Comparison of ENCODE assay signal across 15 cellular contexts in genomic region chr17:40145476-40145875, GRCh38. TPM values are rescaled to one million over a fixed set of nuclear protein-coding genes. Genes with fewer than 3 reads are reported as not detected.
DNase-seq lines count a peak whose midpoint lies in the region; ATAC-seq, FAIRE-seq and TF ChIP-seq lines count a peak whose summit lies in the region.
"Had no signal": no experiment of that assay in that cellular context is flagged by ENCODE, and none has a peak within 500 bp of the region (broad histone marks: within the 10 kb centered on the region; RNA-seq: fewer than 3 reads in every experiment).

No MANE protein-coding gene starts in this region.

- no peak for DNase-seq in activated CD4-positive, alpha-beta T cell treated with anti-CD3 and anti-CD28 coated beads for 36 hours
- no peak for DNase-seq in activated CD4-positive, alpha-beta T cell treated with anti-CD3 and anti-CD28 coated beads, Interleukin-2, amount 50 U/mL, for 4 hours
- no peak for DNase-seq in astrocyte (ENCODE audit: low read depth)
- no peak for DNase-seq in progenitor cell of endocrine pancreas (ENCODE audit: low spot score, unreplicated experiment)
- DNase-seq in activated CD8-positive, alpha-beta memory T cell treated with anti-CD3 and anti-CD28 coated beads, Interleukin-2, amount 50 U/mL, for 48 hours = no peak
- no peak for DNase-seq in DMS79 treated with DMSO at 0.1 percent for 48 hours (lab: John Stamatoyannopoulos, UW)
- DNase-seq in stimulated activated CD4-positive, alpha-beta T cell treated with anti-CD3 and anti-CD28 coated beads, Interleukin-4, amount 100 ng/mL, for 24 hours = no peak
- DNase-seq: Caco-2; CD8-positive, alpha-beta memory T cell; GF-D8; H7 had no signal

- peaks cover 42% of the 10 kb centered on the region for H4K20me1 ChIP-seq in astrocyte (ENCODE audit: insufficient read depth, low read length)

- no peaks in the 10 kb centered on the region for H3K27me3 Mint-ChIP-seq in activated CD4-positive, alpha-beta T cell treated with anti-CD3 and anti-CD28 coated beads for 36 hours
- no peaks in the 10 kb centered on the region for H3K27me3 Mint-ChIP-seq in astrocyte (ENCODE audit: low read depth, unreplicated experiment)
- H3K27me3 Mint-ChIP-seq in progenitor cell of endocrine pancreas = no peaks in the 10 kb centered on the region

- POLR2A ChIA-PET in activated CD4-positive, alpha-beta T cell treated with anti-CD3 and anti-CD28 coated beads for 36 hours (lab: Charles Lee) = no interaction called here
- POLR2A ChIA-PET in HEK293 (lab: Yijun Ruan, JAX) = interaction anchor here (0.6 kb wide), 2 partner anchors 80 to 106 kb away, joined by 3 read pairs; no protein-coding TSS in a partner anchor

- H3K4me3 ChIP-seq in HEK293 (ENCODE audit: low read depth, low read length) (no peak overlapping the region), astrocyte (ENCODE audit: insufficient read depth, low read depth, low read length) (no peak overlapping the region)

- peak overlapping the region; percentile 39 for H3K27ac Mint-ChIP-seq in activated CD4-positive, alpha-beta T cell treated with anti-CD3 and anti-CD28 coated beads for 36 hours
- H3K27ac Mint-ChIP-seq in astrocyte (ENCODE audit: unreplicated experiment) (peak overlapping the region; percentile 26), progenitor cell of endocrine pancreas (peak overlapping the region; percentile 49)
- H3K27ac Mint-ChIP-seq: CD14-positive monocyte had no signal

- no peak overlapping the region for H3K9ac ChIP-seq in astrocyte (ENCODE audit: low read length)

- H3K4me3 Mint-ChIP-seq in activated CD4-positive, alpha-beta T cell treated with anti-CD3 and anti-CD28 coated beads for 36 hours = no peak overlapping the region
- no peak overlapping the region for H3K4me3 Mint-ChIP-seq in astrocyte (ENCODE audit: unreplicated experiment)
- H3K4me3 Mint-ChIP-seq in progenitor cell of endocrine pancreas (ENCODE audit: low read depth) = no peak overlapping the region
- H3K4me3 Mint-ChIP-seq: CD14-positive monocyte had no signal

- peaks cover 78 to 86% of the 10 kb centered on the region in 2 experiments for H3K36me3 ChIP-seq in HEK293 (ENCODE audit: control insufficient read depth in 2 of 2, insufficient read depth in 1 of 2, low read length in 2 of 2)
- peaks cover 27% of the 10 kb centered on the region for H3K36me3 ChIP-seq in astrocyte (ENCODE audit: insufficient read depth, low read length)

- no peak for FAIRE-seq in astrocyte (lab: Jason Lieb, UNC)
- FAIRE-seq: GM19239 had no signal

- H3K9me3 Mint-ChIP-seq in activated CD4-positive, alpha-beta T cell treated with anti-CD3 and anti-CD28 coated beads for 36 hours (ENCODE audit: low read depth) = no peaks in the 10 kb centered on the region
- H3K9me3 Mint-ChIP-seq in astrocyte (ENCODE audit: unreplicated experiment) (no peaks in the 10 kb centered on the region), progenitor cell of endocrine pancreas (ENCODE audit: low read depth) (no peaks in the 10 kb centered on the region)
- H3K9me3 Mint-ChIP-seq: CD14-positive monocyte; CD8-positive, alpha-beta memory T cell had no signal

- no peak for ATAC-seq in activated CD4-positive, alpha-beta T cell treated with anti-CD3 and anti-CD28 coated beads for 36 hours

- no peaks in the 10 kb centered on the region for H3K27me3 ChIP-seq in astrocyte (ENCODE audit: insufficient read depth, low read length)

- H3K27ac ChIP-seq in HEK293 (ENCODE audit: extremely low read depth, low read depth, low read length) (no peak overlapping the region), astrocyte (ENCODE audit: low read depth, low read length) (no peak overlapping the region)
- H3K27ac ChIP-seq: 22Rv1 had no signal

- H3K79me2 ChIP-seq in astrocyte (ENCODE audit: insufficient read depth, low read length) = peaks cover 63% of the 10 kb centered on the region

- H3K4me2 ChIP-seq in astrocyte (ENCODE audit: low read length) = no peak overlapping the region

- H3K4me1 Mint-ChIP-seq in activated CD4-positive, alpha-beta T cell treated with anti-CD3 and anti-CD28 coated beads for 36 hours = peaks cover 53% of the 10 kb centered on the region
- H3K4me1 Mint-ChIP-seq in astrocyte (ENCODE audit: low read depth, unreplicated experiment) (peaks cover 9% of the 10 kb centered on the region), progenitor cell of endocrine pancreas (ENCODE audit: low read depth) (peaks cover 9% of the 10 kb centered on the region)

- no peaks in the 10 kb centered on the region for H3K9me3 ChIP-seq in HEK293 (ENCODE audit: control insufficient read depth, insufficient read depth, low read depth, low read length)
- no peaks in the 10 kb centered on the region for H3K9me3 ChIP-seq in astrocyte (ENCODE audit: insufficient read depth, low read depth, low read length)
- H3K9me3 ChIP-seq: Caco-2 had no signal

- peaks cover 55% of the 10 kb centered on the region for H3K36me3 Mint-ChIP-seq in activated CD4-positive, alpha-beta T cell treated with anti-CD3 and anti-CD28 coated beads for 36 hours (ENCODE audit: low read depth)
- H3K36me3 Mint-ChIP-seq in astrocyte (ENCODE audit: low read depth, unreplicated experiment) (peaks cover 23% of the 10 kb centered on the region), progenitor cell of endocrine pancreas (ENCODE audit: insufficient read depth) (peaks cover 35% of the 10 kb centered on the region)

- CTCF ChIA-PET in activated CD4-positive, alpha-beta T cell treated with anti-CD3 and anti-CD28 coated beads for 36 hours (lab: Charles Lee) = interaction anchor here (1.2 kb wide), 1 partner anchor 42 kb away, joined by 3 read pairs; no protein-coding TSS in a partner anchor
- CTCF ChIA-PET in HEK293 (lab: Yijun Ruan, JAX) = interaction anchor here (0.6 to 1.0 kb wide), 3 partner anchors 15 to 142 kb away, joined by 3 read pairs; partner anchors contain the start of gene CDC6

- no peak for TF ChIP-seq CTCF in HEK293 (tag by site-specific recombination; IDR thresholded peaks at IDR 0.05)
- no peak for TF ChIP-seq CTCF in astrocyte (IDR thresholded peaks at IDR 0.05; ENCODE audit: insufficient read depth, low read depth, low read length)
- no peak for TF ChIP-seq CTCF in progenitor cell of endocrine pancreas (IDR thresholded peaks at IDR 0.05; ENCODE audit: unreplicated experiment)

- H2AFZ ChIP-seq in astrocyte (ENCODE audit: low read depth, low read length) = no peak overlapping the region

- intact Hi-C loops in activated CD4-positive, alpha-beta T cell treated with anti-CD3 and anti-CD28 coated beads for 36 hours (cut with DNase I, micrococcal nuclease) = no loop called here

- peaks cover 6% of the 10 kb centered on the region; the same call in 1 of the 2 replicates for H3K4me1 ChIP-seq in HEK293 (ENCODE audit: control insufficient read depth, insufficient read depth, low read length)
- H3K4me1 ChIP-seq in astrocyte (ENCODE audit: insufficient read depth, low read length) = peaks cover 4% of the 10 kb centered on the region

TF ChIP-seq in HEK293, 187 proteins besides CTCF, POLR2A, EP300 and RAD21:
- TF ChIP-seq BCL11B (tag by site-specific recombination; IDR thresholded peaks at IDR 0.05; ENCODE audit: low read depth) (no peak), ZNF121 (tag by site-specific recombination; IDR thresholded peaks at IDR 0.05) (peak; percentile 65; the same call in 1 of the 2 replicates)

RNA-seq across cellular contexts. Expression of gene CASC3, which starts 5.1 kb away (rescaled TPM):
- total RNA-seq in activated CD4-positive, alpha-beta T cell treated with anti-CD3 and anti-CD28 coated beads for 36 hours = 100 to 1,000 TPM in 1 of 2 experiments, 10 to 100 TPM in 1; 88.3 to 104 TPM
- 55.0 and 56.1 TPM in 2 replicates for total RNA-seq in astrocyte
- total RNA-seq in progenitor cell of endocrine pancreas = 121 and 122 TPM in 2 replicates

RNA-seq across cellular contexts. Expression of gene MSL1, which starts 23.7 kb away (rescaled TPM):
- 10 to 100 TPM; 81.7 to 89.6 TPM for total RNA-seq in activated CD4-positive, alpha-beta T cell treated with anti-CD3 and anti-CD28 coated beads for 36 hours
- total RNA-seq in astrocyte (81.9 and 83.3 TPM in 2 replicates), progenitor cell of endocrine pancreas (137 and 143 TPM in 2 replicates)

RNA-seq across cellular contexts. Expression of gene RAPGEFL1, which starts 31.8 kb away (rescaled TPM):
- total RNA-seq in activated CD4-positive, alpha-beta T cell treated with anti-CD3 and anti-CD28 coated beads for 36 hours = 1 to 10 TPM; 5.1 to 6.2 TPM
- total RNA-seq in astrocyte (6.8 and 7.0 TPM in 2 replicates), progenitor cell of endocrine pancreas (17.0 and 18.3 TPM in 2 replicates)

RNA-seq across cellular contexts. Expression of gene NR1D1, which starts 45.1 kb away (rescaled TPM):
- 1 to 10 TPM; 5.2 to 5.4 TPM for total RNA-seq in activated CD4-positive, alpha-beta T cell treated with anti-CD3 and anti-CD28 coated beads for 36 hours
- total RNA-seq in astrocyte = 8.7 and 10.1 TPM in 2 replicates
- total RNA-seq in progenitor cell of endocrine pancreas = 2.4 and 2.6 TPM in 2 replicates
